Comparison of ENCODE assay signal across 26 cellular contexts in the genomic region with DNA sequence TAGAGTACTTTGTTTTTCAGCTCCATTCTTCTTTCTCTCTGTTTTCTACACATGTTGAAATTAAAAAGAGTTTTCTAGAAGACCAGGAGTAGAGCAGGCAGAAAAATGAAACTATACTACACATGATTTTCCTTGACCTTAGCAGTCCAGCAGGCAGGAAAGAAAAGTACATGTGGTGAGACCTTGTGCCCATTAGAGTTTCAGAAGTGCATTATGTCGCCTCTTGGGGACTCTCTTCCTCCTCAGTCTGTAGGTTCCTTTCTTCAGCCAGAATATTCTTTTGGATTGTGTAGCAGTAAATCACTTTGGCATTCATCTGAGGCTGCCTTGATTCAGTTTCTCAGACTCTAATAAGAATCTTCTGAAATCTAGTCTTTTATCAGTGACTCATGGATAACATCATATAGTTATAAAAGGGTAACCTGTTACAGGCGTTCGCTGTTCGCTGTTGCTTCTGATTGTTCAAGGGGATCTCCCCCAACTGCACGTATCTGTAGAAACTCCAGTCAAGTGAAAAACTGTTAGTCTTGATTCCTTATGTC.
"Had no signal": no experiment of that assay in that cellular context is flagged by ENCODE, and none has a peak within 500 bp of the region (broad histone marks: within the 10 kb centered on the region; RNA-seq: fewer than 3 reads in every experiment).

No MANE protein-coding gene starts in this region.

- H3K27me3 ChIP-seq: brain microvascular endothelial cell, colonic mucosa, dorsolateral prefrontal cortex, spleen, upper lobe of left lung had no signal

- H3K27ac ChIP-seq: brain microvascular endothelial cell, colonic mucosa, dorsolateral prefrontal cortex, gastroesophageal sphincter, spleen, upper lobe of left lung had no signal

- H3K4me1 ChIP-seq: colonic mucosa, gastroesophageal sphincter, spleen, upper lobe of left lung had no signal

- H3K4me1 Mint-ChIP-seq: activated B cell treated with CpG ODN at 0.5 μM for 24 hours; activated CD4-positive, alpha-beta memory T cell treated with anti-CD3 and anti-CD28 coated beads, Interleukin-2, amount 10 ng/mL, durations not matched to agents 7 days and 5 days; activated CD4-positive, alpha-beta T cell treated with anti-CD3 and anti-CD28 coated beads for 36 hours; activated naive CD4-positive, alpha-beta T cell treated with anti-CD3 and anti-CD28 coated beads, Interleukin-2, amount 10 ng/mL, durations not matched to agents 7 days and 5 days; central memory CD8-positive, alpha-beta T cell had no signal

- H3K9me3 ChIP-seq: colonic mucosa, gastroesophageal sphincter, spleen, thoracic aorta, upper lobe of left lung had no signal

- DNase-seq: activated B cell treated with CpG ODN at 0.5 μM for 24 hours; activated CD4-positive, alpha-beta memory T cell treated with anti-CD3 and anti-CD28 coated beads, Interleukin-2, amount 10 ng/mL, durations not matched to agents 7 days and 5 days; activated CD4-positive, alpha-beta T cell treated with anti-CD3 and anti-CD28 coated beads for 36 hours; activated effector memory CD4-positive, alpha-beta T cell treated with Interleukin-2 at 50 U/mL for 16 hours; activated naive CD4-positive, alpha-beta T cell treated with anti-CD3 and anti-CD28 coated beads, Interleukin-2, amount 10 ng/mL, durations not matched to agents 7 days and 5 days; activated T-cell treated with anti-CD3 and anti-CD28 coated beads, Interleukin-2, amount 50 U/mL, for 72 hours; brain microvascular endothelial cell; colonic mucosa; dorsolateral prefrontal cortex; effector memory CD8-positive, alpha-beta T cell; head of caudate nucleus; retina; spleen; stimulated activated CD4-positive, alpha-beta T cell treated with anti-CD3 and anti-CD28 coated beads, Interleukin-4, amount 100 ng/mL, for 1 hour; stimulated activated naive CD4-positive, alpha-beta T cell; upper lobe of left lung had no signal

- H3K4me3 Mint-ChIP-seq: activated B cell treated with CpG ODN at 0.5 μM for 24 hours; activated CD4-positive, alpha-beta memory T cell treated with anti-CD3 and anti-CD28 coated beads, Interleukin-2, amount 10 ng/mL, durations not matched to agents 7 days and 5 days; activated CD4-positive, alpha-beta T cell treated with anti-CD3 and anti-CD28 coated beads for 36 hours; activated naive CD4-positive, alpha-beta T cell treated with anti-CD3 and anti-CD28 coated beads, Interleukin-2, amount 10 ng/mL, durations not matched to agents 7 days and 5 days; activated T-cell treated with anti-CD3 and anti-CD28 coated beads, Interleukin-2, amount 50 U/mL, for 72 hours; central memory CD8-positive, alpha-beta T cell; effector memory CD8-positive, alpha-beta T cell; natural killer cell treated with Interleukin-12 subunit alpha and Interleukin-12 subunit beta and Interleukin-15 and Interleukin-18, amount 100 ng/mL, for 72 hours; T-helper 1 cell treated with Interleukin-12 subunit alpha and Interleukin-12 subunit beta and Interleukin-4 antibody, amounts not matched to agents 30 μg/mL and 1 μg/mL, for 36 hours had no signal

- H3K4me3 ChIP-seq: colonic mucosa, dorsolateral prefrontal cortex, gastroesophageal sphincter, lung, spleen, thoracic aorta, upper lobe of left lung had no signal

- H3K27ac Mint-ChIP-seq: activated B cell treated with CpG ODN at 0.5 μM for 24 hours; activated CD4-positive, alpha-beta memory T cell treated with anti-CD3 and anti-CD28 coated beads, Interleukin-2, amount 10 ng/mL, durations not matched to agents 7 days and 5 days; activated CD4-positive, alpha-beta T cell treated with anti-CD3 and anti-CD28 coated beads for 36 hours; activated naive CD4-positive, alpha-beta T cell treated with anti-CD3 and anti-CD28 coated beads, Interleukin-2, amount 10 ng/mL, durations not matched to agents 7 days and 5 days; activated T-cell treated with anti-CD3 and anti-CD28 coated beads, Interleukin-2, amount 50 U/mL, for 72 hours; effector memory CD8-positive, alpha-beta T cell; natural killer cell treated with Interleukin-12 subunit alpha and Interleukin-12 subunit beta and Interleukin-15 and Interleukin-18, amount 100 ng/mL, for 72 hours; progenitor cell of endocrine pancreas; T-helper 1 cell treated with Interleukin-12 subunit alpha and Interleukin-12 subunit beta and Interleukin-4 antibody, amounts not matched to agents 30 μg/mL and 1 μg/mL, for 36 hours had no signal

- H3K36me3 Mint-ChIP-seq: activated naive CD4-positive, alpha-beta T cell treated with anti-CD3 and anti-CD28 coated beads, Interleukin-2, amount 10 ng/mL, durations not matched to agents 7 days and 5 days; natural killer cell treated with Interleukin-12 subunit alpha and Interleukin-12 subunit beta and Interleukin-15 and Interleukin-18, amount 100 ng/mL, for 72 hours had no signal

- FAIRE-seq: endothelial cell of umbilical vein, keratinocyte had no signal

- H3K9me3 Mint-ChIP-seq: activated B cell treated with CpG ODN at 0.5 μM for 24 hours; T-helper 1 cell treated with Interleukin-12 subunit alpha and Interleukin-12 subunit beta and Interleukin-4 antibody, amounts not matched to agents 30 μg/mL and 1 μg/mL, for 36 hours had no signal

- H3K27me3 Mint-ChIP-seq: activated CD4-positive, alpha-beta memory T cell treated with anti-CD3 and anti-CD28 coated beads, Interleukin-2, amount 10 ng/mL, durations not matched to agents 7 days and 5 days; activated CD4-positive, alpha-beta T cell treated with anti-CD3 and anti-CD28 coated beads for 36 hours; activated naive CD4-positive, alpha-beta T cell treated with anti-CD3 and anti-CD28 coated beads, Interleukin-2, amount 10 ng/mL, durations not matched to agents 7 days and 5 days; central memory CD8-positive, alpha-beta T cell; effector memory CD8-positive, alpha-beta T cell; natural killer cell treated with Interleukin-12 subunit alpha and Interleukin-12 subunit beta and Interleukin-15 and Interleukin-18, amount 100 ng/mL, for 72 hours had no signal

- ATAC-seq: activated CD4-positive, alpha-beta T cell treated with anti-CD3 and anti-CD28 coated beads for 36 hours; activated T-cell treated with anti-CD3 and anti-CD28 coated beads, Interleukin-2, amount 50 U/mL, for 72 hours; effector memory CD8-positive, alpha-beta T cell; esophagus mucosa; gastroesophageal sphincter; natural killer cell treated with Interleukin-12 subunit alpha and Interleukin-12 subunit beta and Interleukin-15 and Interleukin-18, amount 100 ng/mL, for 72 hours had no signal

- H3K36me3 ChIP-seq: brain microvascular endothelial cell, colonic mucosa, gastroesophageal sphincter, spleen, thoracic aorta, upper lobe of left lung had no signal
